In the genomic region with DNA sequence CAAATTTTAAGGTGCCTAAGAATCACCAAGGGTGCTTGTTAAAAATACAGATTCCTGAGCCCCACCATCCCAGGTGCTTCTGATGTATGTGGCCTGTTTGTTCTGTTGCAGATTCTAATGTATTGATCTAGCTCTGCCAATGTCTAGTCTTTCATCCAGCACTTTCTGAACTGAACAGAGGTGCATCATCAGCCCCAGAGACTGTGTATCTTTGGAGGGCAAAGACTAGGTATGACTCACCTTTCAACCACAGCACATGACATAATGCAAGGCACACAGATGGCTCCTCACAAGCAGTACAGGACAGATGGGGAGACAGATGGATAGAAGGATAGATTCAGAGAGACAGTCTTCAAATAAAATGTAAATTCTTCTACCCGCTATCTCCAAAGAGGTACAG, we compare ENCODE assay signal across 9 cellular contexts. TPM values are rescaled to one million over a fixed set of nuclear protein-coding genes. Genes with fewer than 3 reads are reported as not detected.
DNase-seq lines count a peak whose midpoint lies in the region; ATAC-seq, FAIRE-seq and TF ChIP-seq lines count a peak whose summit lies in the region.
"Had no signal": no experiment of that assay in that cellular context is flagged by ENCODE, and none has a peak within 500 bp of the region (broad histone marks: within the 10 kb centered on the region; RNA-seq: fewer than 3 reads in every experiment).

No MANE protein-coding gene starts in this region.

- no peaks in the 10 kb centered on the region for H3K4me1 ChIP-seq in endodermal cell (ENCODE audit: control insufficient read depth, insufficient read depth, low read length)

- peaks cover 2% of the 10 kb centered on the region for H3K27me3 Mint-ChIP-seq in endodermal cell (ENCODE audit: insufficient read depth)
- H3K27me3 Mint-ChIP-seq: memory B cell had no signal

- peaks cover 7% of the 10 kb centered on the region for H3K36me3 ChIP-seq in endodermal cell (ENCODE audit: control insufficient read depth, insufficient read depth, low read length)

- H3K9ac ChIP-seq in endodermal cell (ENCODE audit: extremely low read depth, low read length, poor library complexity, severe bottlenecking) = no peak overlapping the region

- 78 to 100% methylated on average over 1 of the region's 1 CpG for WGBS in endodermal cell (ENCODE audit: insufficient coverage in 1 of 2, insufficient read length in 1 of 2), 2 experiments

- H3K4me3 Mint-ChIP-seq in endodermal cell = no peak overlapping the region
- H3K4me3 Mint-ChIP-seq: memory B cell had no signal

- DNase-seq in activated gamma-delta T cell treated with Interleukin-2 at 50 U/mL for 16 hours (peak; percentile 23), activated gamma-delta T cell (lab: John Stamatoyannopoulos, UW) (no peak), RKO (ENCODE audit: low spot score) (peak; percentile 60), glomerular visceral epithelial cell (ENCODE audit: extremely low spot score) (peak; percentile 69), endodermal cell (no peak), HTR-8/SVneo (ENCODE audit: insufficient read length, low spot score) (no peak), medulla oblongata (ENCODE audit: extremely low spot score) (no peak)

- peaks cover 14% of the 10 kb centered on the region for H3K9me3 Mint-ChIP-seq in endodermal cell
- H3K9me3 Mint-ChIP-seq: memory B cell had no signal

- TF ChIP-seq CTCF in endodermal cell (conservative IDR thresholded peaks at IDR 0.05) = no peak

- peak; percentile 81 for ATAC-seq in HG02798 (IDR thresholded peaks at IDR 0.05; ENCODE audit: poor library complexity, unreplicated experiment)

- H3K4me3 ChIP-seq in endodermal cell (ENCODE audit: low read length) = no peak overlapping the region

- no peak overlapping the region for H3K27ac ChIP-seq in endodermal cell (ENCODE audit: low read depth, low read length)

- H3K27ac Mint-ChIP-seq in endodermal cell = no peak overlapping the region
- H3K27ac Mint-ChIP-seq: memory B cell had no signal

- peaks cover 20% of the 10 kb centered on the region for H3K36me3 Mint-ChIP-seq in endodermal cell (ENCODE audit: low read depth)

- FAIRE-seq in HTR-8/SVneo (lab: Jason Lieb, UNC) = no peak

- no peaks in the 10 kb centered on the region for H3K4me1 Mint-ChIP-seq in endodermal cell

- H3K9me3 ChIP-seq in endodermal cell (ENCODE audit: control insufficient read depth, low read length) = peaks cover 4% of the 10 kb centered on the region

- no peaks in the 10 kb centered on the region for H3K27me3 ChIP-seq in endodermal cell (ENCODE audit: control insufficient read depth, insufficient read depth, low read length, poor library complexity, severe bottlenecking)

RNA-seq across cellular contexts. Expression of a gene that starts 32.3 kb away (rescaled TPM):
- total RNA-seq in endodermal cell = 1 to 10 TPM; 4.6 to 5.9 TPM
- polyA plus RNA-seq in endodermal cell (2013, experiment 1 of 2) = 13.5 TPM
- polyA plus RNA-seq in endodermal cell (2013, experiment 2 of 2) = 15.1 TPM

Comparison
In these comparisons a context has a peak if more than half of its experiments do, and no peak if none do; other contexts are left out.
1. DNase-seq: peak in activated gamma-delta T cell treated with Interleukin-2 at 50 U/mL for 16 hours (single experiment), RKO (single experiment) and glomerular visceral epithelial cell (single experiment); none in activated gamma-delta T cell (single experiment), endodermal cell (single experiment), HTR-8/SVneo (single experiment) and medulla oblongata (single experiment).